ENCODE assay signal across 8 cellular contexts in the genomic region with DNA sequence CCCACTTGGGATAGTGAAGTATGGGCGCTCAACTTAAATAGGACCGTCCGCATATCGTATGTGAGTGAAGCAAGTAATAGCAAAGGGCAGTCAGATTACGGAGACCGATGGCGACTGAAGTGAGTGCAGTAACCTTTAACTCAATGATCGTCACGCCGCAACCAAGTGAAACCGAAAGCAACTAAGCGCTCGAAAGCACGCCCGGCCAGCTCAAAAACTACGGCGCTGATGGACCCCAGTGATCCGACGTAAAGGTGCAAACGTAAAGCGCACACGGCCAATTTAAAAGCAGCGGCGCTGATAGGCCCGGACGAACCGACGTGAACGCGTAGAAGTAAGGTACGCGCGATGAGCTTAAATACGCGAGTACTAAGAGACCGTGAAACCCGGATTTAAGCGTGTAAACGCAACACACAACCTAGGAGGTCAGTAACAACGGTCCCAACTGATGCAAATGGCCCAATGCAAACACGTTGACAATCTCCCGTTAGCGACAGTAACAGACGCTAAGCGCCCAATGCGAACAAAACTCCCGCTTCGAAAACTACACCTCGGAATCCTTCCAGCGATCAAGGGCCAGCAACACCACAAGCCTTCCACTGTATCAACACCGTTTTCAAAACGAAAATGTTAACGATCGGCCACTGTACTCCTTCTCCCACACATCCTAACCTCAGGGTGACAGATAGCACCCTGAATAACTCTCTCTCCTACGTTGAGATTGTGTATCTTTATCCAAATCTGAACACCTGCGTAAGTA. TPM values are rescaled to one million over a fixed set of nuclear protein-coding genes. Genes with fewer than 3 reads are reported as not detected.
A peak's percentile ranks its signal among the peaks of the same experiment; 100 is the strongest.
DNase-seq lines count a peak whose midpoint lies in the region; TF ChIP-seq lines count a peak whose summit lies in the region.

No MANE protein-coding gene starts in this region.

- peaks cover 14 to 35% (median 24%) of the 10 kb centered on the region in 4 donors for H3K4me1 Mint-ChIP-seq in CD4-positive, alpha-beta memory T cell
- peaks cover 61% of the 10 kb centered on the region for H3K4me1 Mint-ChIP-seq in activated T-cell treated with anti-CD3 and anti-CD28 coated beads, Interleukin-2, amount 50 U/mL, for 24 hours (ENCODE audit: low read depth)

- DNase-seq in CD4-positive, alpha-beta memory T cell, result peak; percentile 90 to 98 (median 93)
- DNase-seq in GM20000 (ENCODE audit: low spot score) (peak; percentile 83), OCI-M2 (lab: John Stamatoyannopoulos, UW; ENCODE audit: unreplicated experiment) (peak; percentile 74)
- peak; percentile 90 for DNase-seq in activated T-cell treated with anti-CD3 and anti-CD28 coated beads, Interleukin-2, amount 50 U/mL, for 24 hours
- peak; percentile 81 to 84 for DNase-seq in stimulated activated CD8-positive, alpha-beta memory T cell treated with anti-CD3 and anti-CD28 coated beads, Interleukin-7, amount 100 ng/mL, for 1 hour (ENCODE audit: low read depth in 2 of 2)

- H3K4me1 ChIP-seq in CD4-positive, alpha-beta memory T cell (ENCODE audit: insufficient read depth, low read length), result peaks cover 17% of the 10 kb centered on the region
- H3K4me1 ChIP-seq in HUES64 (ENCODE audit: insufficient read depth, low read length) (peaks cover 5% of the 10 kb centered on the region; the same call in 1 of the 2 replicates), esophagus (ENCODE audit: control insufficient read depth in 2 of 2, insufficient read depth in 2 of 2, low read length in 1 of 2) (no peaks in the 10 kb centered on the region), muscle layer of colon (ENCODE audit: insufficient read depth, low read length) (peaks cover 9% of the 10 kb centered on the region)

- peaks cover 0 to 16% (median 0%) of the 10 kb centered on the region in 8 donors for H3K9me3 Mint-ChIP-seq in CD4-positive, alpha-beta memory T cell
- no peaks in the 10 kb centered on the region for H3K9me3 Mint-ChIP-seq in activated T-cell treated with anti-CD3 and anti-CD28 coated beads, Interleukin-2, amount 50 U/mL, for 24 hours

- H3K9ac ChIP-seq in HUES64 (ENCODE audit: low read depth, low read length) (peak overlapping the region; percentile 90), muscle layer of colon (ENCODE audit: low read length) (peak overlapping the region; percentile 70)

- no peaks in the 10 kb centered on the region for H3K27me3 ChIP-seq in CD4-positive, alpha-beta memory T cell (ENCODE audit: insufficient read depth, low read length)
- H3K27me3 ChIP-seq in HUES64 (ENCODE audit: insufficient read depth, low read length), result peaks cover 65% of the 10 kb centered on the region
- H3K27me3 ChIP-seq in esophagus (ENCODE audit: control insufficient read depth in 1 of 2, insufficient read depth in 2 of 2, low read length in 2 of 2), result no peaks in the 10 kb centered on the region
- no peaks in the 10 kb centered on the region for H3K27me3 ChIP-seq in muscle layer of colon (ENCODE audit: control insufficient read depth in 1 of 2, insufficient read depth in 2 of 2, low read length in 2 of 2)

- peak overlapping the region; percentile 90 to 99 (median 94) for H3K4me3 Mint-ChIP-seq in CD4-positive, alpha-beta memory T cell
- peak overlapping the region; percentile 77 for H3K4me3 Mint-ChIP-seq in activated T-cell treated with anti-CD3 and anti-CD28 coated beads, Interleukin-2, amount 50 U/mL, for 24 hours

- H3K27me3 Mint-ChIP-seq in CD4-positive, alpha-beta memory T cell, result no peaks in the 10 kb centered on the region
- H3K27me3 Mint-ChIP-seq in activated T-cell treated with anti-CD3 and anti-CD28 coated beads, Interleukin-2, amount 50 U/mL, for 24 hours, result no peaks in the 10 kb centered on the region

- TF ChIP-seq CTCF in GM20000 (IDR thresholded peaks at IDR 0.05; ENCODE audit: extremely low read depth, missing control alignments), result no peak

- POLR2A ChIA-PET in CD4-positive, alpha-beta memory T cell (lab: Charles Lee; ENCODE audit: partially characterized antibody), result interaction anchor here (0.6 to 7.6 kb wide), 68 partner anchors 8 to 1957 kb away, joined by 3 to 265 read pairs (median 4); partner anchors contain the start of genes ARL4D, BECN1, BRCA1 and DHX8

- no peaks in the 10 kb centered on the region for H3K36me3 ChIP-seq in CD4-positive, alpha-beta memory T cell (ENCODE audit: insufficient read depth, low read length)
- H3K36me3 ChIP-seq in HUES64 (ENCODE audit: insufficient read depth, low read length) (no peaks in the 10 kb centered on the region), esophagus (ENCODE audit: control insufficient read depth in 2 of 2, insufficient read depth in 2 of 2, low read length in 1 of 2) (no peaks in the 10 kb centered on the region), muscle layer of colon (ENCODE audit: insufficient read depth, low read length) (no peaks in the 10 kb centered on the region)

- H3K4me3 ChIP-seq in CD4-positive, alpha-beta memory T cell (ENCODE audit: low read length in 2 of 2), result peak overlapping the region; percentile 68 to 77
- H3K4me3 ChIP-seq in HUES64 (ENCODE audit: low read length) (peak overlapping the region; percentile 60), esophagus (ENCODE audit: low read depth in 1 of 2, low read length in 2 of 2) (peak overlapping the region; percentile 50 to 64), muscle layer of colon (ENCODE audit: low read depth in 1 of 2, low read length in 2 of 2) (peak overlapping the region; percentile 46 to 76)

- H3K27ac ChIP-seq in CD4-positive, alpha-beta memory T cell (ENCODE audit: low read depth, low read length), result peak overlapping the region; percentile 93
- H3K27ac ChIP-seq in HUES64 (ENCODE audit: low read depth, low read length) (peak overlapping the region; percentile 91), esophagus (ENCODE audit: low read depth in 2 of 2, low read length in 1 of 2) (peak overlapping the region; percentile 90 to 97), muscle layer of colon (ENCODE audit: low read depth, low read length) (peak overlapping the region; percentile 84)

- H3K9me3 ChIP-seq in CD4-positive, alpha-beta memory T cell (ENCODE audit: control insufficient read depth in 1 of 2, low read length in 2 of 2), result no peaks in the 10 kb centered on the region
- H3K9me3 ChIP-seq in HUES64 (ENCODE audit: insufficient read depth, low read depth, low read length), result no peaks in the 10 kb centered on the region
- H3K9me3 ChIP-seq in esophagus (ENCODE audit: control insufficient read depth in 2 of 2, insufficient read depth in 1 of 2, low read depth in 1 of 2, low read length in 1 of 2), result no peaks in the 10 kb centered on the region
- H3K9me3 ChIP-seq in muscle layer of colon (ENCODE audit: low read length), result no peaks in the 10 kb centered on the region

- H3K27ac Mint-ChIP-seq in CD4-positive, alpha-beta memory T cell, result peak overlapping the region; percentile 97 to 100 (median 99)
- peak overlapping the region; percentile 100 for H3K27ac Mint-ChIP-seq in activated T-cell treated with anti-CD3 and anti-CD28 coated beads, Interleukin-2, amount 50 U/mL, for 24 hours

- CTCF ChIA-PET in CD4-positive, alpha-beta memory T cell (lab: Charles Lee; ENCODE audit: partially characterized antibody), result interaction anchor here (0.7 to 4.1 kb wide), 10 partner anchors 8 to 527 kb away, joined by 3 to 23 read pairs (median 4); partner anchors contain the start of genes ARL4D, DHX8, PSME3 and RPL27

- WGBS in HUES64, result under 1% methylated on average over 56 of the region's 56 CpGs
- WGBS in esophagus, 2 donors, result 0% methylated on average over 56 of the region's 56 CpGs

- H3K36me3 Mint-ChIP-seq in CD4-positive, alpha-beta memory T cell, result peaks cover 0 to 13% of the 10 kb centered on the region in 2 donors
- no peaks in the 10 kb centered on the region for H3K36me3 Mint-ChIP-seq in activated T-cell treated with anti-CD3 and anti-CD28 coated beads, Interleukin-2, amount 50 U/mL, for 24 hours (ENCODE audit: low read depth)

- intact Hi-C loops in CD4-positive, alpha-beta memory T cell (cut with micrococcal nuclease), result loop anchor here (1.0 to 5.0 kb wide), 8 partner anchors 7 to 539 kb away; partner anchors contain the start of genes BECN1, BRCA1, DHX8 and RPL27

RNA-seq across cellular contexts. Expression of gene ARL4D, which starts 37.9 kb away (rescaled TPM):
- total RNA-seq in CD4-positive, alpha-beta memory T cell, result 1 to 10 TPM; 1.5 to 1.6 TPM
- 1 to 10 TPM; 2.3 to 6.8 TPM for polyA plus RNA-seq in CD4-positive, alpha-beta memory T cell
- polyA plus RNA-seq in HUES64 (2013, experiment 1 of 2), result 6.8 TPM
- polyA plus RNA-seq in HUES64 (2013, experiment 2 of 2), result 8.7 TPM
- 10 to 100 TPM; 36.3 to 92.2 TPM for polyA plus RNA-seq in esophagus

Comparison
In these comparisons a context has a peak if more than half of its experiments do, and no peak if none do; other contexts are left out.
1. Peak in every context shown above with its lines: DNase-seq, H3K4me3 ChIP-seq and H3K27ac ChIP-seq.
2. RNA of gene ARL4D, which starts 37.9 kb away (polyA plus RNA-seq): 36.3 to 92.2 TPM in esophagus; 2.3 to 6.8 TPM in CD4-positive, alpha-beta memory T cell; every median in the first group is over 4 times any median in the second.